Comparison of ENCODE assay signal across 18 cellular contexts in the genomic region with DNA sequence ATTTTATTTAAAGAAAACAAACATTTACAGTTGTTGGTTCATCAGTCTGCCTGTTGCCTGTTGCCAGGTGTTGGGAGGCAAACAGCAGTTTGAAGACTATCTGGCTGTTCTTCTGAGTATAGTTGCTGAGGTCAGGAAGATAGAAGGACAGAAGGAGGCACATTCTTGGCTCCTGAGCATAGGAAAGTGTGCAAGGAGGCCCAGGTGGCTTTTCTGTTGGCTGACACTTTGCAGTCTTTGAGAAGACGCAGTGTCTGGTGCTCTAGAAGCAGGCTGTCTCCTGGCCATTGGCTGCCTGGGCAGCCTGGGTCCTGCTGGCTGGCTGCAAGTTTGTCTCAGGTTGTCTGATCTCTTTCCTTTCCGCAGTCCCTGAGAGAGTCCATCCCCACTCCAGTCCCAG.
DNase-seq lines count a peak whose midpoint lies in the region; ATAC-seq lines count a peak whose summit lies in the region.
"Had no signal": no experiment of that assay in that cellular context is flagged by ENCODE, and none has a peak within 500 bp of the region (broad histone marks: within the 10 kb centered on the region; RNA-seq: fewer than 3 reads in every experiment).

No MANE protein-coding gene starts in this region.

- H3K27ac ChIP-seq in stomach smooth muscle (ENCODE audit: low read length), result peak overlapping the region; percentile 31
- H3K27ac ChIP-seq: BLaER1, C4-2B, GM23248 had no signal

- no peaks in the 10 kb centered on the region for H3K27me3 Mint-ChIP-seq in central memory CD8-positive, alpha-beta T cell

- peak overlapping the region; percentile 2 for H3K27ac Mint-ChIP-seq in central memory CD8-positive, alpha-beta T cell (ENCODE audit: low read depth)
- H3K27ac Mint-ChIP-seq: B cell; CD4-positive, CD25-positive, alpha-beta regulatory T cell; CD8-positive, alpha-beta T cell; H9 had no signal

- H3K36me3 ChIP-seq in stomach smooth muscle (ENCODE audit: control insufficient read depth in 2 of 2, insufficient read depth in 2 of 2, low read length in 2 of 2), result no peaks in the 10 kb centered on the region
- H3K36me3 ChIP-seq: BLaER1 had no signal

- no peak overlapping the region for H3K9ac ChIP-seq in stomach smooth muscle (ENCODE audit: low read length in 2 of 2)
- H3K9ac ChIP-seq: BLaER1, GM23248 had no signal

- peaks cover 56% of the 10 kb centered on the region for H3K4me1 ChIP-seq in stomach smooth muscle (ENCODE audit: control insufficient read depth, insufficient read depth, low read length)
- H3K4me1 ChIP-seq: BLaER1 had no signal

- H3K4me3 ChIP-seq in stomach smooth muscle (ENCODE audit: low read length in 2 of 2), result no peak overlapping the region
- H3K4me3 ChIP-seq: BLaER1, GM23248 had no signal

- no peaks in the 10 kb centered on the region for H3K9me3 ChIP-seq in stomach smooth muscle (ENCODE audit: control insufficient read depth in 2 of 2, low read length in 2 of 2)
- H3K9me3 ChIP-seq: BLaER1, Caco-2 had no signal

- no peaks in the 10 kb centered on the region for H3K36me3 Mint-ChIP-seq in central memory CD8-positive, alpha-beta T cell (ENCODE audit: insufficient read depth)
- H3K36me3 Mint-ChIP-seq: CD4-positive, CD25-positive, alpha-beta regulatory T cell; CD8-positive, alpha-beta T cell had no signal

- DNase-seq in RPMI8226, result peak; percentile 86
- DNase-seq in central memory CD8-positive, alpha-beta T cell (ENCODE audit: low spot score in 2 of 2), result no peak
- DNase-seq in iPS-NIHi7 (ENCODE audit: extremely low spot score), result peak; percentile 1
- DNase-seq in Ammon's horn (ENCODE audit: low spot score), result no peak
- DNase-seq in activated CD4-positive, alpha-beta T cell treated with anti-CD3 and anti-CD28 coated beads, Interleukin-2, amount 50 U/mL, for 1 hour, result no peak
- DNase-seq: Caco-2; CD4-positive, CD25-positive, alpha-beta regulatory T cell; CD8-positive, alpha-beta T cell; DMS153; DND-41; GM23248; H9 had no signal

- H3K27me3 ChIP-seq in stomach smooth muscle (ENCODE audit: control insufficient read depth in 1 of 2, insufficient read depth in 2 of 2, low read length in 2 of 2), result no peaks in the 10 kb centered on the region
- H3K27me3 ChIP-seq: BLaER1 had no signal

- no peaks in the 10 kb centered on the region for H3K9me3 Mint-ChIP-seq in central memory CD8-positive, alpha-beta T cell
- H3K9me3 Mint-ChIP-seq: CD4-positive, CD25-positive, alpha-beta regulatory T cell; CD8-positive, alpha-beta T cell; H9 had no signal

- no peak for ATAC-seq in central memory CD8-positive, alpha-beta T cell (replicated peaks; ENCODE audit: extremely low read depth, poor library complexity, severe bottlenecking)
- no peak for ATAC-seq in HG02610 (IDR thresholded peaks at IDR 0.05; ENCODE audit: unreplicated experiment)
- ATAC-seq: CD8-positive, alpha-beta T cell; HCT116 had no signal

- H3K4me3 Mint-ChIP-seq in central memory CD8-positive, alpha-beta T cell, result no peak overlapping the region
- H3K4me3 Mint-ChIP-seq: B cell; CD4-positive, CD25-positive, alpha-beta regulatory T cell; CD8-positive, alpha-beta T cell; H9 had no signal

- peaks cover 12% of the 10 kb centered on the region for H3K4me1 Mint-ChIP-seq in central memory CD8-positive, alpha-beta T cell
- H3K4me1 Mint-ChIP-seq: B cell had no signal

Comparison
In these comparisons a context has a peak if more than half of its experiments do, and no peak if none do; other contexts are left out.
1. DNase-seq: peak in RPMI8226 (single experiment) and iPS-NIHi7 (single experiment); none in central memory CD8-positive, alpha-beta T cell (0 of 2), Ammon's horn (single experiment) and activated CD4-positive, alpha-beta T cell treated with anti-CD3 and anti-CD28 coated beads, Interleukin-2, amount 50 U/mL, for 1 hour (single experiment).